In genomic region chr2:58925676-58926081, GRCh38 we compare ENCODE assay signal across 17 cellular contexts.
A peak's percentile ranks its signal among the peaks of the same experiment; 100 is the strongest.
DNase-seq lines count a peak whose midpoint lies in the region; ATAC-seq and TF ChIP-seq lines count a peak whose summit lies in the region.
"Had no signal": no experiment of that assay in that cellular context is flagged by ENCODE, and none has a peak within 500 bp of the region (broad histone marks: within the 10 kb centered on the region; RNA-seq: fewer than 3 reads in every experiment).

No MANE protein-coding gene starts in this region.

- H3K4me3 ChIP-seq in adipocyte (ENCODE audit: low read length) (no peak overlapping the region), foreskin fibroblast (ENCODE audit: low read depth in 1 of 2, low read length in 2 of 2) (no peak overlapping the region), skeletal muscle cell (ENCODE audit: low read depth, low read length) (no peak overlapping the region), colonic mucosa (no peak overlapping the region)
- H3K4me3 ChIP-seq: coronary artery had no signal

- no peaks in the 10 kb centered on the region for H3K27me3 ChIP-seq in adipocyte (replicated peaks; ENCODE audit: control insufficient read depth, insufficient read depth, low read length)
- no peaks in the 10 kb centered on the region for H3K27me3 ChIP-seq in colonic mucosa

- no peak overlapping the region for H3K27ac ChIP-seq in colonic mucosa
- H3K27ac ChIP-seq: coronary artery, KMS-11 had no signal

- no peaks in the 10 kb centered on the region for H3K27me3 Mint-ChIP-seq in activated T-cell treated with anti-CD3 and anti-CD28 coated beads, Interleukin-2, amount 50 U/mL, for 4 hours (ENCODE audit: low read depth)
- H3K27me3 Mint-ChIP-seq in activated T-cell treated with anti-CD3 and anti-CD28 coated beads, Interleukin-2, amount 50 U/mL, for 24 hours = no peaks in the 10 kb centered on the region
- H3K27me3 Mint-ChIP-seq: CD8-positive, alpha-beta memory T cell; type B pancreatic cell had no signal

- H3K36me3 ChIP-seq in adipocyte (ENCODE audit: control insufficient read depth, insufficient read depth, low read length, severe bottlenecking) (no peaks in the 10 kb centered on the region), colonic mucosa (no peaks in the 10 kb centered on the region)

- H3K4me1 ChIP-seq in adipocyte (ENCODE audit: control insufficient read depth, insufficient read depth, low read length) (peaks cover 16% of the 10 kb centered on the region), colonic mucosa (no peaks in the 10 kb centered on the region)

- H3K9me3 ChIP-seq in adipocyte (ENCODE audit: control insufficient read depth, low read length) (no peaks in the 10 kb centered on the region), colonic mucosa (no peaks in the 10 kb centered on the region)

- no peak overlapping the region for H3K4me3 Mint-ChIP-seq in activated T-cell treated with anti-CD3 and anti-CD28 coated beads, Interleukin-2, amount 50 U/mL, for 4 hours
- H3K4me3 Mint-ChIP-seq in activated T-cell treated with anti-CD3 and anti-CD28 coated beads, Interleukin-2, amount 50 U/mL, for 24 hours = no peak overlapping the region
- H3K4me3 Mint-ChIP-seq: CD8-positive, alpha-beta memory T cell; type B pancreatic cell; WTC11 had no signal

- H3K4me1 Mint-ChIP-seq in activated T-cell treated with anti-CD3 and anti-CD28 coated beads, Interleukin-2, amount 50 U/mL, for 4 hours (ENCODE audit: low read depth) = no peaks in the 10 kb centered on the region
- H3K4me1 Mint-ChIP-seq in activated T-cell treated with anti-CD3 and anti-CD28 coated beads, Interleukin-2, amount 50 U/mL, for 24 hours (ENCODE audit: low read depth) = no peaks in the 10 kb centered on the region
- H3K4me1 Mint-ChIP-seq: CD8-positive, alpha-beta memory T cell had no signal

- no peaks in the 10 kb centered on the region for H3K9me3 Mint-ChIP-seq in activated T-cell treated with anti-CD3 and anti-CD28 coated beads, Interleukin-2, amount 50 U/mL, for 4 hours
- H3K9me3 Mint-ChIP-seq in activated T-cell treated with anti-CD3 and anti-CD28 coated beads, Interleukin-2, amount 50 U/mL, for 24 hours = no peaks in the 10 kb centered on the region
- H3K9me3 Mint-ChIP-seq: type B pancreatic cell had no signal

- TF ChIP-seq CTCF in foreskin fibroblast (IDR thresholded peaks at IDR 0.05; ENCODE audit: low read depth, low read length) (no peak), colonic mucosa (IDR thresholded peaks at IDR 0.05) (no peak)

- no peak overlapping the region for H3K27ac Mint-ChIP-seq in activated T-cell treated with anti-CD3 and anti-CD28 coated beads, Interleukin-2, amount 50 U/mL, for 24 hours
- H3K27ac Mint-ChIP-seq: CD8-positive, alpha-beta memory T cell; type B pancreatic cell; WTC11 had no signal

- intact Hi-C loops in colonic mucosa (cut with DNase I) = no loop called here

- no peaks in the 10 kb centered on the region for H3K36me3 Mint-ChIP-seq in activated T-cell treated with anti-CD3 and anti-CD28 coated beads, Interleukin-2, amount 50 U/mL, for 4 hours (ENCODE audit: insufficient read depth)
- no peaks in the 10 kb centered on the region for H3K36me3 Mint-ChIP-seq in activated T-cell treated with anti-CD3 and anti-CD28 coated beads, Interleukin-2, amount 50 U/mL, for 24 hours (ENCODE audit: low read depth)
- H3K36me3 Mint-ChIP-seq: CD8-positive, alpha-beta memory T cell; type B pancreatic cell; WTC11 had no signal

- H3K9ac ChIP-seq in adipocyte (ENCODE audit: low read length) (no peak overlapping the region), colonic mucosa (ENCODE audit: low read depth in 2 of 2, low read length in 2 of 2) (no peak overlapping the region)
- H3K9ac ChIP-seq: KMS-11 had no signal

- no peak for ATAC-seq in activated T-cell treated with anti-CD3 and anti-CD28 coated beads, Interleukin-2, amount 50 U/mL, for 4 hours
- ATAC-seq: WTC11 had no signal

- DNase-seq in GM03348 (ENCODE audit: low spot score) (peak; percentile 74), adipocyte (ENCODE audit: low read depth) (peak; percentile 77), foreskin fibroblast (peak; percentile 56 to 89), skeletal muscle cell (ENCODE audit: low read depth) (peak; percentile 67), NCI-H526 treated with DMSO at 0.1 percent for 48 hours (lab: John Stamatoyannopoulos, UW) (no peak), colonic mucosa (no peak)
- no peak for DNase-seq in activated T-cell treated with anti-CD3 and anti-CD28 coated beads, Interleukin-2, amount 50 U/mL, for 4 hours
- no peak for DNase-seq in activated T-cell treated with anti-CD3 and anti-CD28 coated beads, Interleukin-2, amount 50 U/mL, for 24 hours
- DNase-seq: CD8-positive, alpha-beta memory T cell; NCI-H1105 treated with DMSO at 0.1 percent for 48 hours; NCI-H2171; RPMI8226; small intestine had no signal

Comparison
In these comparisons a context has a peak if more than half of its experiments do, and no peak if none do; other contexts are left out.
1. DNase-seq: peak in GM03348 (single experiment), adipocyte (single experiment), foreskin fibroblast (2 of 2) and skeletal muscle cell (single experiment); none in activated T-cell treated with anti-CD3 and anti-CD28 coated beads, Interleukin-2, amount 50 U/mL, for 4 hours (single experiment), NCI-H526 treated with DMSO at 0.1 percent for 48 hours (single experiment), colonic mucosa (single experiment) and activated T-cell treated with anti-CD3 and anti-CD28 coated beads, Interleukin-2, amount 50 U/mL, for 24 hours (single experiment).